8 cellular contexts compared by ENCODE assay signal in genomic region chr5:102865171-102865509, GRCh38.
DNase-seq lines count a peak whose midpoint lies in the region; ATAC-seq and TF ChIP-seq lines count a peak whose summit lies in the region.

No MANE protein-coding gene starts in this region.

- peak overlapping the region; percentile 81 for H3K27ac ChIP-seq in SJCRH30
- H3K27ac ChIP-seq in prostate gland, result peak overlapping the region; percentile 69 to 73

- TF ChIP-seq CTCF in GM12865 (IDR thresholded peaks at IDR 0.05; ENCODE audit: insufficient read depth, low read depth, low read length, missing control alignments) (no peak), prostate gland (IDR thresholded peaks at IDR 0.05) (no peak)

- H3K4me3 ChIP-seq in GM12865 (ENCODE audit: low read depth, low read length) (peak overlapping the region; percentile 54; the same call in 1 of the 2 replicates), SJCRH30 (peak overlapping the region; percentile 71), prostate gland (peak overlapping the region; percentile 45 to 47)

- no peaks in the 10 kb centered on the region for H3K9me3 ChIP-seq in SJCRH30 (replicated peaks)
- H3K9me3 ChIP-seq in prostate gland, result no peaks in the 10 kb centered on the region

- no peaks in the 10 kb centered on the region for H3K4me1 ChIP-seq in SJCRH30
- no peaks in the 10 kb centered on the region for H3K4me1 ChIP-seq in prostate gland (replicated peaks)

- no peak for DNase-seq in GM12865 (ENCODE audit: low read depth)
- no peak for DNase-seq in SJCRH30
- DNase-seq in fibroblast of peridontal ligament (ENCODE audit: extremely low read depth), result peak; percentile 59
- DNase-seq in prostate gland (ENCODE audit: low spot score), result no peak
- no peak for DNase-seq in NCI-H1105 (lab: John Stamatoyannopoulos, UW)
- no peak for DNase-seq in SHP77 treated with DMSO at 0.1 percent for 48 hours (lab: John Stamatoyannopoulos, UW)

- no peaks in the 10 kb centered on the region for H3K27me3 ChIP-seq in SJCRH30
- no peaks in the 10 kb centered on the region for H3K27me3 ChIP-seq in prostate gland (replicated peaks; ENCODE audit: insufficient read depth)

- H3K36me3 ChIP-seq in SJCRH30 (0 out of 2 replicates have a peak, but pooled peaks cover 3% of the 10 kb centered on the region), prostate gland (no peaks in the 10 kb centered on the region)

- ATAC-seq in GM18498 (IDR thresholded peaks at IDR 0.05; ENCODE audit: unreplicated experiment), result no peak
- no peak for ATAC-seq in HG02798 (IDR thresholded peaks at IDR 0.05; ENCODE audit: poor library complexity, unreplicated experiment)

- intact Hi-C loops in prostate gland (cut with DNase I), result loop anchor here (5.0 kb wide), 1 partner anchor 83 kb away; no protein-coding TSS in a partner anchor

- no peak for TF ChIP-seq POLR2A in prostate gland (IDR thresholded peaks at IDR 0.05)

- WGBS in prostate gland, result 12% methylated on average over 3 of the region's 3 CpGs
